8 cellular contexts compared by ENCODE assay signal in the genomic region with DNA sequence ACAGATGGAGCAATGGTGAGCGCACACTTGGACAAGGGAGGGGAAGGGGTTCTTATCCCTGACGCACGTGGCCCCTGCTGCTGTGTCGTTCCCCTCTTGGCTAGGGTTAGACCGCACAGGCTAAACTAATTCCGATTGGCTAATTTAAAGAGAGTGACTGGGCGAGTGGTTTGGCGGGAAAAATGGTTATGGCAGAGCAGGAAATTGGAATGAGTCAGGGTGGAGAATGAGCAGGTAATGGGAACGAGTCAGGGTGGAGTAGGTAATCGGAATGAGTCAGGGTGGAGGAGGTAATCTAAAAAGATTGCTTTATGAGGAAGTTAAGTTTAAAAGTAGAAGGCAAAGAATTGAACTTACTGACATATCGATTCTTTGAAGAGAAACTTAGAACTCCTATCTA. TPM values are rescaled to one million over a fixed set of nuclear protein-coding genes. Genes with fewer than 3 reads are reported as not detected.
DNase-seq lines count a peak whose midpoint lies in the region; ATAC-seq, FAIRE-seq and TF ChIP-seq lines count a peak whose summit lies in the region.
"Not testable (repeated sequence)": the region's sequence is repeated elsewhere in the genome, so short reads cannot be mapped to it uniquely, and the experiment has no call there.

No MANE protein-coding gene starts in this region.

- POLR2A ChIA-PET in RWPE1 (lab: Yijun Ruan, JAX; ENCODE audit: low non-redundant PET); K562 (lab: Yijun Ruan, JAX): not testable (repeated sequence)

- H2AFZ ChIP-seq in K562 (ENCODE audit: low read depth, low read length); smooth muscle cell (ENCODE audit: low read depth): not testable (repeated sequence)

- not testable (repeated sequence) for H3K9me3 Mint-ChIP-seq in Calu3 (ENCODE audit: low read depth, unreplicated experiment)
- peaks cover 14% of the 10 kb centered on the region for H3K9me3 Mint-ChIP-seq in endodermal cell

- H3K4me1 ChIP-seq in K562 (replicated peaks in 1 of 2; ENCODE audit: control insufficient read depth in 2 of 2, insufficient read depth in 2 of 2, low read length in 2 of 2); smooth muscle cell (ENCODE audit: low read depth): not testable (repeated sequence)
- peaks cover 26% of the 10 kb centered on the region for H3K4me1 ChIP-seq in endodermal cell (ENCODE audit: control insufficient read depth, insufficient read depth, low read length)

- WGBS in K562 (ENCODE audit: insufficient coverage, low coverage, missing lambda C conversion rate): 51% methylated on average over 10 of the region's 11 CpGs
- WGBS in endodermal cell (ENCODE audit: insufficient coverage in 1 of 2, insufficient read length in 1 of 2), 2 experiments: 93 to 98% methylated on average over 5 to 10 of the region's 11 CpGs
- 77% methylated on average over 11 of the region's 11 CpGs for WGBS in smooth muscle cell (ENCODE audit: low lambda C conversion rate)

- peaks cover 29% of the 10 kb centered on the region for H3K79me2 ChIP-seq in K562 (ENCODE audit: control insufficient read depth, insufficient read depth, low read length)
- H3K79me2 ChIP-seq in smooth muscle cell (ENCODE audit: low read depth): peaks cover 56% of the 10 kb centered on the region

- not testable (repeated sequence) for TF ChIP-seq EP300 in K562 (IDR thresholded peaks at IDR 0.05; ENCODE audit: low read length)

- H3K4me3 ChIP-seq in K562, smooth muscle cell: not testable (repeated sequence)
- H3K4me3 ChIP-seq in endodermal cell (ENCODE audit: low read length): peak overlapping the region; percentile 34

- peak; percentile 21; the same call in 1 of the 3 replicates for ATAC-seq in K562

- not testable (repeated sequence) for H3K36me3 Mint-ChIP-seq in Calu3 (ENCODE audit: insufficient read depth, unreplicated experiment); endodermal cell (ENCODE audit: low read depth)

- H3K27me3 Mint-ChIP-seq in Calu3 (ENCODE audit: unreplicated experiment); endodermal cell (ENCODE audit: insufficient read depth): not testable (repeated sequence)

- FAIRE-seq in K562 (lab: Jason Lieb, UNC): peak; percentile 63

- not testable (repeated sequence) for H3K36me3 ChIP-seq in K562 (ENCODE audit: control insufficient read depth, insufficient read depth, low read length); endodermal cell (ENCODE audit: control insufficient read depth, insufficient read depth, low read length); smooth muscle cell (ENCODE audit: low read depth)

- H3K9ac ChIP-seq in K562 (ENCODE audit: insufficient read depth in 1 of 2, low read depth in 2 of 2, low read length in 2 of 2); endodermal cell (ENCODE audit: extremely low read depth, low read length, poor library complexity, severe bottlenecking); smooth muscle cell (ENCODE audit: low read depth): not testable (repeated sequence)

- H3K4me3 Mint-ChIP-seq in Calu3 (ENCODE audit: low read depth, unreplicated experiment); endodermal cell: not testable (repeated sequence)

- H3K4me1 Mint-ChIP-seq in Calu3 (ENCODE audit: low read depth, unreplicated experiment): peaks cover 23% of the 10 kb centered on the region
- peaks cover 28% of the 10 kb centered on the region for H3K4me1 Mint-ChIP-seq in endodermal cell

- H3K27me3 ChIP-seq in K562 (ENCODE audit: control insufficient read depth in 2 of 2, insufficient read depth in 2 of 2, low read length in 2 of 2); endodermal cell (ENCODE audit: control insufficient read depth, insufficient read depth, low read length, poor library complexity, severe bottlenecking); smooth muscle cell (ENCODE audit: low read depth): not testable (repeated sequence)

- intact Hi-C loops in Calu3 (cut with micrococcal nuclease; ENCODE audit: unreplicated experiment); K562 (cut with micrococcal nuclease): not testable (repeated sequence)

- not testable (repeated sequence) for TF ChIP-seq POLR2A in K562 (conservative IDR thresholded peaks at IDR 0.05)

- not testable (repeated sequence) for H3F3A ChIP-seq in smooth muscle cell (ENCODE audit: low read depth)

- TF ChIP-seq RAD21 in K562 (CRISPR knock-in tag; conservative IDR thresholded peaks at IDR 0.05 in 1 of 2, IDR thresholded peaks at IDR 0.05 in 1 of 2): not testable (repeated sequence)

- BruUV-seq in Calu3 (replicated peaks; lab: Mats Ljungman, UMichigan); K562 (replicated peaks; lab: Mats Ljungman, UMichigan): not testable (repeated sequence)

- H3K27ac ChIP-seq in RWPE1: peak overlapping the region; percentile 46; the same call in 1 of the 2 replicates
- peak overlapping the region; percentile 50; the same call in 1 of the 3 replicates for H3K27ac ChIP-seq in K562 (ENCODE audit: extremely low read depth, low read depth, low read length)
- H3K27ac ChIP-seq in endodermal cell (ENCODE audit: low read depth, low read length): not testable (repeated sequence)
- H3K27ac ChIP-seq in smooth muscle cell (ENCODE audit: low read depth): peak overlapping the region; percentile 35

- not testable (repeated sequence) for H3K9me1 ChIP-seq in K562 (ENCODE audit: control insufficient read depth, insufficient read depth, low read length)

- not testable (repeated sequence) for H4K20me1 ChIP-seq in K562 (replicated peaks; ENCODE audit: control insufficient read depth, insufficient read depth, low read length)
- peaks cover 51% of the 10 kb centered on the region for H4K20me1 ChIP-seq in smooth muscle cell (ENCODE audit: low read depth)

- H3K9me3 ChIP-seq in K562 (replicated peaks; ENCODE audit: control insufficient read depth, insufficient read depth, low read depth, low read length); smooth muscle cell (replicated peaks; ENCODE audit: low read depth): not testable (repeated sequence)
- H3K9me3 ChIP-seq in endodermal cell (ENCODE audit: control insufficient read depth, low read length): peaks cover 21% of the 10 kb centered on the region

- CTCF ChIA-PET in Calu3 (lab: Charles Lee); RWPE1 (lab: Yijun Ruan, JAX); K562 (lab: Yijun Ruan, JAX; ENCODE audit: low intra/inter-chr PET ratio): not testable (repeated sequence)

- H3K27ac Mint-ChIP-seq in Calu3 (ENCODE audit: unreplicated experiment): peak overlapping the region; percentile 3
- H3K27ac Mint-ChIP-seq in endodermal cell: not testable (repeated sequence)

- H3K4me2 ChIP-seq in K562 (ENCODE audit: insufficient read depth, low read length); smooth muscle cell: not testable (repeated sequence)

- DNase-seq in Calu3; RWPE1 (ENCODE audit: low spot score); endodermal cell; smooth muscle cell (lab: John Stamatoyannopoulos, UW; ENCODE audit: unreplicated experiment): not testable (repeated sequence)
- peak; percentile 9 for DNase-seq in HS-5 (ENCODE audit: low read depth)
- DNase-seq in NCI-H226: peak; percentile 57
- peak in 1 of 4 experiments; percentile 29 for DNase-seq in K562 (ENCODE audit: extremely low read depth in 1 of 4, low spot score in 3 of 4)
- DNase-seq in kidney tubule cell (ENCODE audit: low spot score): peak; percentile 53

- not testable (repeated sequence) for TF ChIP-seq CTCF in Calu3 (IDR thresholded peaks at IDR 0.05; ENCODE audit: unreplicated experiment); RWPE1 (conservative IDR thresholded peaks at IDR 0.05; ENCODE audit: low read depth); K562 (IDR thresholded peaks at IDR 0.05 in 2 of 3, conservative IDR thresholded peaks at IDR 0.05 in 1 of 3; ENCODE audit: insufficient read depth in 2 of 3, low read depth in 1 of 3, low read length in 3 of 3); endodermal cell (conservative IDR thresholded peaks at IDR 0.05); smooth muscle cell (IDR thresholded peaks at IDR 0.05; ENCODE audit: borderline replicate concordance, insufficient read depth, poor library complexity, severe bottlenecking)

- in situ Hi-C loops in K562 (cut with MboI): not testable (repeated sequence)

TF ChIP-seq in K562, 482 proteins besides CTCF, POLR2A, EP300 and RAD21 (continues in another document):
- TF ChIP-seq TRIM24 (IDR thresholded peaks at IDR 0.05): peak; percentile 64 to 66; a peak in 3 of 4 replicates

RNA-seq across cellular contexts. Expression of gene RIC1, which starts 46.1 kb away (rescaled TPM):
- total RNA-seq in Calu3 (2022) (10.9 and 11.4 TPM in 2 replicates), K562 (2014; rRNA removed) (13.0 and 14.7 TPM in 2 replicates), K562 (2014; rRNA removed; fragmentation: Illumina TruSeq; extraction: Trizol) (16.6 and 18.8 TPM in 2 replicates), K562 (2015; rRNA removed; fragmentation: Illumina TruSeq; extraction: Trizol) (16.9 and 17.0 TPM in 2 replicates), K562 (2021) (14.0 and 16.9 TPM in 2 replicates), endodermal cell (10 to 100 TPM; 27.0 to 27.1 TPM), smooth muscle cell (52.4 and 54.0 TPM in 2 replicates)
- 52.2 and 109 TPM in 2 replicates for total RNA-seq in K562 (2011; cell fraction: chromatin; rRNA removed; ENCODE audit: low replicate concordance)
- total RNA-seq in K562 (2011; cell fraction: nucleolus; rRNA removed): 26.7 and 28.7 TPM in 2 replicates
- total RNA-seq in K562 (2011; cell fraction: nucleoplasm; rRNA removed): 44.5 and 49.4 TPM in 2 replicates
- polyA plus RNA-seq in K562 (2011; rRNA removed) (25.8 TPM in 2 replicates), K562 (2014; fragmentation: Illumina TruSeq; extraction: Trizol) (13.5 and 15.0 TPM in 2 replicates), K562 (2014; fragmentation: Nextera tagmentation; extraction: Ambion mirVana) (1 to 10 TPM; 3.2 to 4.2 TPM), K562 (2014; rRNA removed) (10.9 and 14.1 TPM in 2 replicates), smooth muscle cell (9.9 and 11.1 TPM in 2 replicates)
- 11.2 and 19.1 TPM in 2 replicates for polyA plus RNA-seq in K562 (2011; cell fraction: cytosol; rRNA removed)
- polyA plus RNA-seq in K562 (2011; cell fraction: nucleus; rRNA removed): 58.8 and 71.9 TPM in 2 replicates
- 8.3 and 8.5 TPM in 2 replicates for polyA plus RNA-seq in K562 (2012)
- polyA minus RNA-seq in K562 (2011; rRNA and poly(A)+ RNA removed): 62.1 and 64.1 TPM in 2 replicates
- polyA minus RNA-seq in K562 (2011; cell fraction: cytosol; rRNA and poly(A)+ RNA removed): 17.9 and 20.6 TPM in 2 replicates
- polyA minus RNA-seq in K562 (2011; cell fraction: nucleus; rRNA and poly(A)+ RNA removed): 53.4 and 84.0 TPM in 2 replicates
- polyA plus RNA-seq in endodermal cell (2013, experiment 1 of 2): 16.5 TPM
- 17.4 TPM for polyA plus RNA-seq in endodermal cell (2013, experiment 2 of 2)
